ENCODE assay signal across 10 cellular contexts in the genomic region with DNA sequence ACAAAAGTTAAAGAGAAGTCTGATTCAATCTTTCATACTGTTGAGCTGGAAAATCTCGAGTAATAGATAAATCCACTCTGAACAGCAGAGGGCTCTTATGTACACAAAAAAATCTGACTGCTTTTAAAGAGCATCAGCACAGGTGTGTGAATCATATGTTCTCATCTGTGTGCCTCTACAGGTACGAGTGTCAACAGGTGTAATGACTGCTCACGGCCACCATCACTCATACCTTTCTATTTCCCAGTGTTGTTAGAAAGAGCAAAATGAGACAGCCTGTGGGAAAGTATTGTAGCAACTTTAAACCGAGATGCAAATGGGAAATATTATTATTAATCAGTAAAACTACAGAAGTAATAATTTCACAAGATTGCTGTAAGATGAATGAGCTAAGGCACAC.
DNase-seq lines count a peak whose midpoint lies in the region; ATAC-seq and TF ChIP-seq lines count a peak whose summit lies in the region.
"Had no signal": no experiment of that assay in that cellular context is flagged by ENCODE, and none has a peak within 500 bp of the region (broad histone marks: within the 10 kb centered on the region; RNA-seq: fewer than 3 reads in every experiment).

No MANE protein-coding gene starts in this region.

- H3K9me3 Mint-ChIP-seq in stimulated activated naive B cell treated with anti-CD40 and anti-IgM and Interleukin-4, amounts not matched to agents 10 μg/mL and 1 μg/mL and 100 μg/mL, for 72 hours: peaks cover 2 to 4% of the 10 kb centered on the region in 2 donors

- peak; percentile 11 for TF ChIP-seq CTCF in choroid plexus epithelial cell (conservative IDR thresholded peaks at IDR 0.05; ENCODE audit: low read depth, low read length)
- TF ChIP-seq CTCF in GM20000 (IDR thresholded peaks at IDR 0.05; ENCODE audit: extremely low read depth, missing control alignments): no peak

- peaks cover 0 to 3% of the 10 kb centered on the region in 2 donors for H3K27me3 Mint-ChIP-seq in stimulated activated naive B cell treated with anti-CD40 and anti-IgM and Interleukin-4, amounts not matched to agents 10 μg/mL and 1 μg/mL and 100 μg/mL, for 72 hours

- peak; percentile 36 to 38 for ATAC-seq in stimulated activated naive B cell treated with anti-CD40 and anti-IgM and Interleukin-4, amounts not matched to agents 10 μg/mL and 1 μg/mL and 100 μg/mL, for 72 hours (replicated peaks)
- ATAC-seq: activated CD8-positive, alpha-beta memory T cell treated with anti-CD3 and anti-CD28 coated beads, Interleukin-2, amount 10 ng/mL, durations not matched to agents 7 days and 5 days had no signal

- H3K36me3 Mint-ChIP-seq in stimulated activated naive B cell treated with anti-CD40 and anti-IgM and Interleukin-4, amounts not matched to agents 10 μg/mL and 1 μg/mL and 100 μg/mL, for 72 hours: no peaks in the 10 kb centered on the region

- H3K4me3 Mint-ChIP-seq in stimulated activated naive B cell treated with anti-CD40 and anti-IgM and Interleukin-4, amounts not matched to agents 10 μg/mL and 1 μg/mL and 100 μg/mL, for 72 hours: no peak overlapping the region
- H3K4me3 Mint-ChIP-seq: activated CD8-positive, alpha-beta memory T cell treated with anti-CD3 and anti-CD28 coated beads, Interleukin-2, amount 10 ng/mL, durations not matched to agents 7 days and 5 days had no signal

- H3K27ac Mint-ChIP-seq in stimulated activated naive B cell treated with anti-CD40 and anti-IgM and Interleukin-4, amounts not matched to agents 10 μg/mL and 1 μg/mL and 100 μg/mL, for 72 hours: no peak overlapping the region
- H3K27ac Mint-ChIP-seq: activated CD8-positive, alpha-beta memory T cell treated with anti-CD3 and anti-CD28 coated beads, Interleukin-2, amount 10 ng/mL, durations not matched to agents 7 days and 5 days had no signal

- H3K4me1 Mint-ChIP-seq in stimulated activated naive B cell treated with anti-CD40 and anti-IgM and Interleukin-4, amounts not matched to agents 10 μg/mL and 1 μg/mL and 100 μg/mL, for 72 hours: peaks cover 18 to 27% of the 10 kb centered on the region in 2 donors

- no peak overlapping the region for H3K4me3 ChIP-seq in choroid plexus epithelial cell (ENCODE audit: low read depth, low read length)

- DNase-seq in NCI-H82 (lab: John Stamatoyannopoulos, UW) (peak; percentile 24), NCI-H82 treated with DMSO at 0.1 percent for 48 hours (lab: John Stamatoyannopoulos, UW; ENCODE audit: unreplicated experiment) (no peak), NCI-H345 (lab: John Stamatoyannopoulos, UW) (peak; percentile 83), choroid plexus epithelial cell (ENCODE audit: low read depth) (peak; percentile 12), GM20000 (ENCODE audit: low spot score) (no peak), activated gamma-delta T cell treated with Interleukin-2 at 50 U/mL for 16 hours (no peak), activated T-cell treated with anti-CD3 and anti-CD28 coated beads for 4 hours (no peak)
- DNase-seq in stimulated activated naive B cell treated with anti-CD40 and anti-IgM and Interleukin-4, amounts not matched to agents 10 μg/mL and 1 μg/mL and 100 μg/mL, for 72 hours: no peak
- DNase-seq: activated CD8-positive, alpha-beta memory T cell treated with anti-CD3 and anti-CD28 coated beads, Interleukin-2, amount 10 ng/mL, durations not matched to agents 7 days and 5 days; AML-193 had no signal

Comparison
In these comparisons a context has a peak if more than half of its experiments do, and no peak if none do; other contexts are left out.
1. DNase-seq: peak in NCI-H82 (single experiment), NCI-H345 (single experiment) and choroid plexus epithelial cell (single experiment); none in NCI-H82 treated with DMSO at 0.1 percent for 48 hours (single experiment), stimulated activated naive B cell treated with anti-CD40 and anti-IgM and Interleukin-4, amounts not matched to agents 10 μg/mL and 1 μg/mL and 100 μg/mL, for 72 hours (single experiment), GM20000 (single experiment), activated gamma-delta T cell treated with Interleukin-2 at 50 U/mL for 16 hours (single experiment) and activated T-cell treated with anti-CD3 and anti-CD28 coated beads for 4 hours (single experiment).